In the genomic region with DNA sequence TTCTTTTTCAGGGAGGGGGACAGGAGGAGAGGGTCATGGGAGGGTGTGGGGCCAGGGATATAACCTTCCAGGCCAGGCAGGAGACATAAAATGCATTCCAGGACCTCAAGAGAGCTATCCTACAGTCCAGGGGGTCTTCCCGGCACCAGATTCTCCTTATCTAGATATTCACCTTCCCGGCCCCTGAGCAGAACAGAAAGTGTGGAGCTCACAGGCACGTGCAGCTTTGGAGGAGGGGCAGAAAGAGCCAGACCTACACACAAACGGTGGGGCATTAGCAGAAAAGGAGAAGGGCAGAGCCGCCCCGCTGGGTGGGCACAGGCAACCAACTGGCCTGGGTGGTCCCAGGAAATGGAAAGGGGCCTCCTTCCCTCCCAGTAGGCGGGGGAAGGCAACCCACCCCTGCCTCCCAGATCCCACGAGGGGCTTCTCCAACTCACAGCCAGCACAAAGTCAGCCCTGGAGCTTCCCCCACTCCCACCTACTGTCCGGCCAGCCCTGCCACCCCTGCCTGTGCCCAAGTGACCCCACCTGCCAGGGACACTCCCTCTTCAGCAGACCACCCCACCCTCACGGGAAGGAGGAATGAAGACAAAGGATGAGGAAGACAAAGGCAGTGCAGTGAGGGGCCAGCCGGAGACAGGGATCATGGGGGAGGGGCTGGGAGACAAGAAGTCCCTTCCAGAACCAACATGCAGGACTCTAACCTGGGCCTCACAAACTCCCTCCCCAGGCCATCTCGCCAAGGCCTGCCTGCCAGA, we compare ENCODE assay signal across 1 cellular context.
TF ChIP-seq lines count a peak whose summit lies in the region.

No MANE protein-coding gene starts in this region.

TF ChIP-seq in GM23338, 12 proteins besides CTCF, POLR2A, EP300 and RAD21 (continued from another document):
- TF ChIP-seq, protein P1, sequence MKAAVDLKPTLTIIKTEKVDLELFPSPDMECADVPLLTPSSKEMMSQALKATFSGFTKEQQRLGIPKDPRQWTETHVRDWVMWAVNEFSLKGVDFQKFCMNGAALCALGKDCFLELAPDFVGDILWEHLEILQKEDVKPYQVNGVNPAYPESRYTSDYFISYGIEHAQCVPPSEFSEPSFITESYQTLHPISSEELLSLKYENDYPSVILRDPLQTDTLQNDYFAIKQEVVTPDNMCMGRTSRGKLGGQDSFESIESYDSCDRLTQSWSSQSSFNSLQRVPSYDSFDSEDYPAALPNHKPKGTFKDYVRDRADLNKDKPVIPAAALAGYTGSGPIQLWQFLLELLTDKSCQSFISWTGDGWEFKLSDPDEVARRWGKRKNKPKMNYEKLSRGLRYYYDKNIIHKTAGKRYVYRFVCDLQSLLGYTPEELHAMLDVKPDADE (IDR thresholded peaks at IDR 0.05): no peak
- TF ChIP-seq POLR2AphosphoS5 (IDR thresholded peaks at IDR 0.05; ENCODE audit: low read depth) (no peak), EZH2phosphoT487 (IDR thresholded peaks at IDR 0.05; ENCODE audit: unreplicated experiment) (no peak), EZH2 (IDR thresholded peaks at IDR 0.05; ENCODE audit: low read depth, unreplicated experiment) (no peak), JUNB (IDR thresholded peaks at IDR 0.05; ENCODE audit: unreplicated experiment) (no peak), ZNF114 (CRISPR knock-in tag; IDR thresholded peaks at IDR 0.05) (no peak)
